In the genomic region with DNA sequence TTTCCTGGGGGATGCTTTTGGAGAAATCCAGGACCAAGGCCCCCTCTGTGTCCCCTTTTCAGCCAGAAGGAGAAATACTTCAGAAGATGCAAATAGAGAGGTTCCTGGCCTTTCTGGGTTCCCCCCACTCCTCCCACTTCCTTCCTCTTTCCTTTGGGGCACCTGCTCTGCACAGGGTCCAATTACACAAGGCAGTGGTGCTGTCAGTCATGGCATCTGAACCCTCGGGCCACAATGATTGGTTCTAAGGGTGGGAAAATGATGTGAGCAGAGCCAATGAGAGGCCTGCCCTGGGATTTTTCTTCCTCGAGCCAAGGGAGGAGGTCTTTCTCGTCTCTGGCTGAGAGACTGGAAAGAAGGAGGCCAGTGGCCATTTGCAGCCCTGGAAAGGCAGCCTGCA, we compare ENCODE assay signal across 19 cellular contexts.
DNase-seq lines count a peak whose midpoint lies in the region; ATAC-seq, FAIRE-seq and TF ChIP-seq lines count a peak whose summit lies in the region.
"Had no signal": no experiment of that assay in that cellular context is flagged by ENCODE, and none has a peak within 500 bp of the region (broad histone marks: within the 10 kb centered on the region; RNA-seq: fewer than 3 reads in every experiment).

No MANE protein-coding gene starts in this region.

- H3K4me1 ChIP-seq in BLaER1 (peaks cover 98% of the 10 kb centered on the region), K562 (replicated peaks in 1 of 2; ENCODE audit: control insufficient read depth in 2 of 2, insufficient read depth in 2 of 2, low read length in 2 of 2) (peaks cover 0 to 5% of the 10 kb centered on the region in 2 experiments; a peak in 1 of 5 replicates), osteoblast (ENCODE audit: insufficient read depth, low read length) (no peaks in the 10 kb centered on the region)

- H3K9ac ChIP-seq in BLaER1 (no peak overlapping the region), K562 (ENCODE audit: insufficient read depth in 1 of 2, low read depth in 2 of 2, low read length in 2 of 2) (no peak overlapping the region)

- H3K27me3 ChIP-seq in BLaER1 (no peaks in the 10 kb centered on the region), K562 (ENCODE audit: control insufficient read depth in 2 of 2, insufficient read depth in 2 of 2, low read length in 2 of 2) (peaks cover 22 to 63% of the 10 kb centered on the region in 2 experiments; a peak in 4 of 5 replicates), osteoblast (ENCODE audit: insufficient read depth, low read length) (no peaks in the 10 kb centered on the region)

- intact Hi-C loops in K562 (cut with micrococcal nuclease), result no loop called here

- TF ChIP-seq POLR2A in K562 (conservative IDR thresholded peaks at IDR 0.05), result no peak

- peaks cover 6% of the 10 kb centered on the region; the same call in 1 of the 2 replicates for H3K36me3 ChIP-seq in BLaER1
- no peaks in the 10 kb centered on the region for H3K36me3 ChIP-seq in K562 (ENCODE audit: control insufficient read depth, insufficient read depth, low read length)
- H3K36me3 ChIP-seq in osteoblast (ENCODE audit: insufficient read depth, low read length), result no peaks in the 10 kb centered on the region

- no peak for FAIRE-seq in K562 (lab: Jason Lieb, UNC)
- FAIRE-seq: GM18507 had no signal

- H3K4me2 ChIP-seq in BLaER1 (peak overlapping the region; percentile 81), K562 (ENCODE audit: insufficient read depth, low read length) (no peak overlapping the region), osteoblast (ENCODE audit: insufficient read depth, low read length) (no peak overlapping the region)

- no peak for ATAC-seq in K562
- no peak for ATAC-seq in HG03139 (IDR thresholded peaks at IDR 0.05; ENCODE audit: unreplicated experiment)
- ATAC-seq in left lobe of liver, result no peak
- ATAC-seq: PC-3 had no signal

- POLR2A ChIA-PET in K562 (lab: Yijun Ruan, JAX), result interaction anchor here (0.7 kb wide), 1 partner anchor 276 kb away, joined by 3 read pairs; no protein-coding TSS in a partner anchor

- CTCF ChIA-PET in K562 (lab: Yijun Ruan, JAX; ENCODE audit: low intra/inter-chr PET ratio), result no interaction called here

- peak overlapping the region; percentile 46 for H3K4me3 ChIP-seq in BLaER1
- no peak overlapping the region for H3K4me3 ChIP-seq in K562
- H3K4me3 ChIP-seq in osteoblast (ENCODE audit: insufficient read depth, low read length), result no peak overlapping the region

- no peaks in the 10 kb centered on the region for H3K79me2 ChIP-seq in K562 (ENCODE audit: control insufficient read depth, insufficient read depth, low read length)
- no peaks in the 10 kb centered on the region for H3K79me2 ChIP-seq in osteoblast (ENCODE audit: insufficient read depth, low read length)

- H2AFZ ChIP-seq in K562 (ENCODE audit: low read depth, low read length) (no peak overlapping the region), osteoblast (ENCODE audit: low read length) (no peak overlapping the region)

- 0% methylated on average over 3 of the region's 3 CpGs for WGBS in K562 (ENCODE audit: insufficient coverage, low coverage, missing lambda C conversion rate)

- peaks cover 3% of the 10 kb centered on the region for H3K9me1 ChIP-seq in K562 (ENCODE audit: control insufficient read depth, insufficient read depth, low read length)

- DNase-seq in KBM-7 (peak; percentile 4), K562 (ENCODE audit: extremely low read depth in 1 of 4, low spot score in 3 of 4) (no peak), osteoblast (ENCODE audit: insufficient read length, low spot score, missing footprints) (peak; percentile 50), NCI-H526 (lab: John Stamatoyannopoulos, UW) (no peak), NCI-H524 treated with DMSO at 0.1 percent for 48 hours (lab: John Stamatoyannopoulos, UW) (no peak), left lobe of liver (ENCODE audit: low spot score) (no peak)
- DNase-seq: AML-193, GDM1, NCI-H1092, NCI-H146, NCI-H2029 treated with DMSO at 0.1 percent for 48 hours, NCI-H2171 treated with DMSO at 0.1 percent for 48 hours, NCI-H526 treated with DMSO at 0.1 percent for 48 hours, PC-3, RPMI8226, SHP77 had no signal

- no peak for TF ChIP-seq RAD21 in K562 (CRISPR knock-in tag; conservative IDR thresholded peaks at IDR 0.05 in 1 of 2, IDR thresholded peaks at IDR 0.05 in 1 of 2)

- H3K27ac ChIP-seq in BLaER1 (peak overlapping the region; percentile 73), K562 (ENCODE audit: extremely low read depth, low read depth, low read length) (no peak overlapping the region), osteoblast (ENCODE audit: low read depth, low read length) (no peak overlapping the region)

- no peaks in the 10 kb centered on the region for H4K20me1 ChIP-seq in BLaER1
- 0 out of 2 replicates have a peak, but pooled peaks cover 3% of the 10 kb centered on the region for H4K20me1 ChIP-seq in K562 (replicated peaks; ENCODE audit: control insufficient read depth, insufficient read depth, low read length)
- H4K20me1 ChIP-seq in osteoblast (ENCODE audit: insufficient read depth, low read length), result no peaks in the 10 kb centered on the region

- TF ChIP-seq CTCF in K562 (IDR thresholded peaks at IDR 0.05 in 2 of 3, conservative IDR thresholded peaks at IDR 0.05 in 1 of 3; ENCODE audit: insufficient read depth in 2 of 3, low read depth in 1 of 3, low read length in 3 of 3) (no peak), osteoblast (IDR thresholded peaks at IDR 0.05; ENCODE audit: extremely low read depth, low read depth, low read length) (no peak)

- no peak for TF ChIP-seq EP300 in K562 (IDR thresholded peaks at IDR 0.05; ENCODE audit: low read length)

- peaks cover 19% of the 10 kb centered on the region for H3K9me3 ChIP-seq in BLaER1
- no peaks in the 10 kb centered on the region for H3K9me3 ChIP-seq in K562 (replicated peaks; ENCODE audit: control insufficient read depth, insufficient read depth, low read depth, low read length)
- H3K9me3 ChIP-seq in osteoblast (ENCODE audit: low read depth, low read length), result no peaks in the 10 kb centered on the region

- BruUV-seq in K562 (replicated peaks; lab: Mats Ljungman, UMichigan), result no TSS peak

- in situ Hi-C loops in KBM-7 (cut with MboI; ENCODE audit: low pct_unique_long_range_greater_than_20kb, low sequenced_read_pairs) (no loop called here), K562 (cut with MboI) (no loop called here)

TF ChIP-seq in K562, 482 proteins besides CTCF, POLR2A, EP300 and RAD21 (continues in another document):
- TF ChIP-seq ZNF395 (CRISPR knock-in tag; IDR thresholded peaks at IDR 0.05), result no peak
- TF ChIP-seq, protein P1, sequence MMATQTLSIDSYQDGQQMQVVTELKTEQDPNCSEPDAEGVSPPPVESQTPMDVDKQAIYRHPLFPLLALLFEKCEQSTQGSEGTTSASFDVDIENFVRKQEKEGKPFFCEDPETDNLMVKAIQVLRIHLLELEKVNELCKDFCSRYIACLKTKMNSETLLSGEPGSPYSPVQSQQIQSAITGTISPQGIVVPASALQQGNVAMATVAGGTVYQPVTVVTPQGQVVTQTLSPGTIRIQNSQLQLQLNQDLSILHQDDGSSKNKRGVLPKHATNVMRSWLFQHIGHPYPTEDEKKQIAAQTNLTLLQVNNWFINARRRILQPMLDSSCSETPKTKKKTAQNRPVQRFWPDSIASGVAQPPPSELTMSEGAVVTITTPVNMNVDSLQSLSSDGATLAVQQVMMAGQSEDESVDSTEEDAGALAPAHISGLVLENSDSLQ (IDR thresholded peaks at IDR 0.05), result peak; percentile 50; the same call in 1 of the 2 replicates
- TF ChIP-seq, protein P2, sequence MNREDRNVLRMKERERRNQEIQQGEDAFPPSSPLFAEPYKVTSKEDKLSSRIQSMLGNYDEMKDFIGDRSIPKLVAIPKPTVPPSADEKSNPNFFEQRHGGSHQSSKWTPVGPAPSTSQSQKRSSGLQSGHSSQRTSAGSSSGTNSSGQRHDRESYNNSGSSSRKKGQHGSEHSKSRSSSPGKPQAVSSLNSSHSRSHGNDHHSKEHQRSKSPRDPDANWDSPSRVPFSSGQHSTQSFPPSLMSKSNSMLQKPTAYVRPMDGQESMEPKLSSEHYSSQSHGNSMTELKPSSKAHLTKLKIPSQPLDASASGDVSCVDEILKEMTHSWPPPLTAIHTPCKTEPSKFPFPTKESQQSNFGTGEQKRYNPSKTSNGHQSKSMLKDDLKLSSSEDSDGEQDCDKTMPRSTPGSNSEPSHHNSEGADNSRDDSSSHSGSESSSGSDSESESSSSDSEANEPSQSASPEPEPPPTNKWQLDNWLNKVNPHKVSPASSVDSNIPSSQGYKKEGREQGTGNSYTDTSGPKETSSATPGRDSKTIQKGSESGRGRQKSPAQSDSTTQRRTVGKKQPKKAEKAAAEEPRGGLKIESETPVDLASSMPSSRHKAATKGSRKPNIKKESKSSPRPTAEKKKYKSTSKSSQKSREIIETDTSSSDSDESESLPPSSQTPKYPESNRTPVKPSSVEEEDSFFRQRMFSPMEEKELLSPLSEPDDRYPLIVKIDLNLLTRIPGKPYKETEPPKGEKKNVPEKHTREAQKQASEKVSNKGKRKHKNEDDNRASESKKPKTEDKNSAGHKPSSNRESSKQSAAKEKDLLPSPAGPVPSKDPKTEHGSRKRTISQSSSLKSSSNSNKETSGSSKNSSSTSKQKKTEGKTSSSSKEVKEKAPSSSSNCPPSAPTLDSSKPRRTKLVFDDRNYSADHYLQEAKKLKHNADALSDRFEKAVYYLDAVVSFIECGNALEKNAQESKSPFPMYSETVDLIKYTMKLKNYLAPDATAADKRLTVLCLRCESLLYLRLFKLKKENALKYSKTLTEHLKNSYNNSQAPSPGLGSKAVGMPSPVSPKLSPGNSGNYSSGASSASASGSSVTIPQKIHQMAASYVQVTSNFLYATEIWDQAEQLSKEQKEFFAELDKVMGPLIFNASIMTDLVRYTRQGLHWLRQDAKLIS (CRISPR knock-in tag; IDR thresholded peaks at IDR 0.05), result no peak
- TF ChIP-seq PTBP1 (IDR thresholded peaks at IDR 0.05; ENCODE audit: low read depth, low read length), result no peak

Comparison
In these comparisons a context has a peak if more than half of its experiments do, and no peak if none do; other contexts are left out.
1. DNase-seq: peak in KBM-7 (single experiment) and osteoblast (single experiment); none in K562 (0 of 4), NCI-H526 (0 of 2), NCI-H524 treated with DMSO at 0.1 percent for 48 hours (single experiment) and left lobe of liver (single experiment).